In the genomic region with DNA sequence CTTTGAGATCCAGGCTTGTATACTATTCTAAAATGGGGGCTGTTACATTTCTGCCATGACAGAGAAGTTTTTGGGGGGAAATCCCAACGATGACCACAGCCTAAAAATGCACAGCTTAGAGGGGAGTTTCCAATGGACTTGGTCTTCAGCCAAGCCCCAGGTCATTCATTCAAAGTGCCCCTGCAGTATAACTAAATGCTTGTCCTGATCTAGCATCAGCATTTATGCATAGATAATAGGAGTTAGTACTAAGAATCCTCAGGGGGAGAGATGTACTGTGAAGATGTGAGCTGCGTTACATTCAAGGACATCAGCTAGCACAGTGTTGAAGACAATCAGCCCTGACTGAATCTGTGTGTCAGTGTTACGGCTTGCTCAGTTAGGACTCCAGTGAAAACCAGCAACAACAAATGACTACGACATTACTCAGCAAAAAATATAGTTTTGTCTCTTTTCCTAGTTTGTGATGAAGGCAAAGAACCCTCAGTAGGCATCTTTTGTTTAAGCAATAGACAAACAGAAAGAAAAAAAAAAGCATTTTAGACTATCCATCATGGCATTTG, we compare ENCODE assay signal across 9 cellular contexts.
DNase-seq lines count a peak whose midpoint lies in the region; ATAC-seq, FAIRE-seq and TF ChIP-seq lines count a peak whose summit lies in the region.
"Had no signal": no experiment of that assay in that cellular context is flagged by ENCODE, and none has a peak within 500 bp of the region (broad histone marks: within the 10 kb centered on the region; RNA-seq: fewer than 3 reads in every experiment).

No MANE protein-coding gene starts in this region.

- H3K36me3 Mint-ChIP-seq in Caco-2 (ENCODE audit: insufficient read depth, unreplicated experiment), result no peaks in the 10 kb centered on the region

- H3K4me1 Mint-ChIP-seq in Caco-2 (ENCODE audit: low read depth, unreplicated experiment), result no peaks in the 10 kb centered on the region

- FAIRE-seq in H54 (lab: Jason Lieb, UNC), result peak; percentile 94

- H3K27ac Mint-ChIP-seq in Caco-2 (ENCODE audit: unreplicated experiment), result no peak overlapping the region

- peaks cover 54% of the 10 kb centered on the region for H3K4me1 ChIP-seq in OCI-LY3 (ENCODE audit: low read length)
- H3K4me1 ChIP-seq in Caco-2, result no peaks in the 10 kb centered on the region

- TF ChIP-seq CTCF in OCI-LY3 (IDR thresholded peaks at IDR 0.05; ENCODE audit: low read depth, low read length), result no peak
- no peak for TF ChIP-seq CTCF in Caco-2 (IDR thresholded peaks at IDR 0.05; ENCODE audit: insufficient read depth in 1 of 2, low read depth in 1 of 2, low read length in 1 of 2, severe bottlenecking in 1 of 2, unreplicated experiment in 1 of 2)

- H3K36me3 ChIP-seq in OCI-LY3 (replicated peaks; ENCODE audit: low read depth, low read length) (no peaks in the 10 kb centered on the region), Caco-2 (ENCODE audit: control insufficient read depth, insufficient read depth, low read length) (no peaks in the 10 kb centered on the region)

- no peak overlapping the region for H2AFZ ChIP-seq in OCI-LY3 (ENCODE audit: low read depth, low read length)

- DNase-seq in H54 (ENCODE audit: insufficient read length, low spot score), result no peak
- peak; percentile 44 for DNase-seq in medulla oblongata (ENCODE audit: extremely low spot score)
- DNase-seq in NCI-H2171 (lab: John Stamatoyannopoulos, UW), result no peak
- DNase-seq in cerebellar cortex (ENCODE audit: low spot score), result no peak
- DNase-seq in KG1 (lab: John Stamatoyannopoulos, UW), result no peak
- DNase-seq in Caco-2, result no peak

- H3K27ac ChIP-seq in OCI-LY3 (ENCODE audit: low read length), result peak overlapping the region; percentile 86

- POLR2A ChIA-PET in Caco-2 (lab: Charles Lee), result no interaction called here

- peak overlapping the region; percentile 62 for H3K9ac ChIP-seq in OCI-LY3 (ENCODE audit: low read length)

- H3K4me2 ChIP-seq in OCI-LY3 (ENCODE audit: low read length), result peak overlapping the region; percentile 68

- H3K4me3 ChIP-seq in OCI-LY3 (ENCODE audit: low read length) (peak overlapping the region; percentile 37), Caco-2 (ENCODE audit: low read depth, low read length) (no peak overlapping the region)

- intact Hi-C loops in Caco-2 (cut with micrococcal nuclease; ENCODE audit: unreplicated experiment), result no loop called here

- ATAC-seq in GM18520 (IDR thresholded peaks at IDR 0.05; ENCODE audit: unreplicated experiment), result peak; percentile 55

- no TSS peak for BruUV-seq in Caco-2 (replicated peaks; lab: Mats Ljungman, UMichigan)

- TF ChIP-seq POLR2A in H54 (IDR thresholded peaks at IDR 0.05; ENCODE audit: low read depth, low read length), result no peak

- H3K9me3 ChIP-seq in OCI-LY3 (ENCODE audit: insufficient read depth, low read length), result no peaks in the 10 kb centered on the region
- no peaks in the 10 kb centered on the region for H3K9me3 ChIP-seq in Caco-2

- H3K27me3 ChIP-seq in OCI-LY3 (ENCODE audit: low read depth, low read length) (no peaks in the 10 kb centered on the region), Caco-2 (replicated peaks; ENCODE audit: control insufficient read depth, insufficient read depth, low read length) (no peaks in the 10 kb centered on the region)

- H3K9me3 Mint-ChIP-seq in Caco-2 (ENCODE audit: unreplicated experiment), result no peaks in the 10 kb centered on the region
- H3K9me3 Mint-ChIP-seq: T-helper 1 cell treated with Interleukin-12 subunit alpha and Interleukin-12 subunit beta and Interleukin-4 antibody, amounts not matched to agents 30 μg/mL and 1 μg/mL, for 36 hours had no signal

- no peaks in the 10 kb centered on the region for H4K20me1 ChIP-seq in OCI-LY3 (ENCODE audit: insufficient read depth, low read length)

- H3K27me3 Mint-ChIP-seq in Caco-2 (ENCODE audit: insufficient read depth, unreplicated experiment), result no peaks in the 10 kb centered on the region

- no peaks in the 10 kb centered on the region for H3K79me2 ChIP-seq in OCI-LY3 (ENCODE audit: low read length)

- CTCF ChIA-PET in Caco-2 (lab: Charles Lee), result no interaction called here

- H3K4me3 Mint-ChIP-seq in Caco-2 (ENCODE audit: unreplicated experiment), result no peak overlapping the region
- H3K4me3 Mint-ChIP-seq: T-helper 1 cell treated with Interleukin-12 subunit alpha and Interleukin-12 subunit beta and Interleukin-4 antibody, amounts not matched to agents 30 μg/mL and 1 μg/mL, for 36 hours had no signal
